Comparison of ENCODE assay signal across 9 cellular contexts in the genomic region with DNA sequence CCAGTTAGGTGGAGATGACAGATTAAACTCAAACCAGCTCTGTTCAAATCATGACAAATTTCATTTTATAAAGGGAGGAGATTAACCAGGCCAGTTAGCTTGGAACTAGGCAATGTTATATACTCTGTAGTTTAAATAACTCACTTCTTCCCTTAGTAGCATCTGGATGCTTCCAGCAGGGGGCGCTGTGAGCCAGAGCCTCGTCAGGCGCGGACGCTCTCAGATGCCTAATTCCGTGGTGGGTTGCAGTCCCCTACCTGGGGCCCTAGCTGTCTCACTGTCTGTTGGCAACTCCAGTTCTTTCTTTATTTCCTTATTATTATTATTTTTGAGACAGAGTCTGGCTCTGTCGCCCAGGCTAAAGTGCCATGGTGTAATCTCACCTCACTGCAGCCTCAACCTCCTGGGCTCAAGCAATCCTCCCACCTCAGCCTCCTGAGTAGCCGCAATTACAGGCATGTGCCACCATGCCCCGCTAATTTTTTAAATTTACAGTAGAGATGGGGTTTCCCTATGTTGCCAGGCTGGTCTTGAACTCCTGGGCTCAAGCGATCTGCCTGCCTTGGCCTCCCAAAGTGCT. TPM values are rescaled to one million over a fixed set of nuclear protein-coding genes. Genes with fewer than 3 reads are reported as not detected.
DNase-seq lines count a peak whose midpoint lies in the region; ATAC-seq, FAIRE-seq and TF ChIP-seq lines count a peak whose summit lies in the region.
"Had no signal": no experiment of that assay in that cellular context is flagged by ENCODE, and none has a peak within 500 bp of the region (broad histone marks: within the 10 kb centered on the region; RNA-seq: fewer than 3 reads in every experiment).

No MANE protein-coding gene starts in this region.

- peaks cover 12% of the 10 kb centered on the region for H3K27me3 ChIP-seq in AG04450 (ENCODE audit: control insufficient read depth, insufficient read depth, low read length)

- no peak overlapping the region for H3K27ac Mint-ChIP-seq in natural killer cell treated with Interleukin-12 subunit alpha and Interleukin-12 subunit beta and Interleukin-15 and Interleukin-18, amount 100 ng/mL, for 72 hours

- H3K27me3 Mint-ChIP-seq in natural killer cell treated with Interleukin-12 subunit alpha and Interleukin-12 subunit beta and Interleukin-15 and Interleukin-18, amount 100 ng/mL, for 72 hours, result peaks cover 7 to 16% of the 10 kb centered on the region in 2 donors

- no peaks in the 10 kb centered on the region for H3K9me3 ChIP-seq in AG04450 (ENCODE audit: control insufficient read depth, insufficient read depth, low read length)

- ATAC-seq in natural killer cell treated with Interleukin-12 subunit alpha and Interleukin-12 subunit beta and Interleukin-15 and Interleukin-18, amount 100 ng/mL, for 72 hours, result peak; percentile 51 to 64
- no peak for ATAC-seq in GM21515 (IDR thresholded peaks at IDR 0.05; ENCODE audit: unreplicated experiment)

- H3K4me1 Mint-ChIP-seq in natural killer cell treated with Interleukin-12 subunit alpha and Interleukin-12 subunit beta and Interleukin-15 and Interleukin-18, amount 100 ng/mL, for 72 hours (ENCODE audit: low read depth in 2 of 2), result peaks cover 0 to 3% of the 10 kb centered on the region in 2 donors

- no peak overlapping the region for H3K4me3 Mint-ChIP-seq in natural killer cell treated with Interleukin-12 subunit alpha and Interleukin-12 subunit beta and Interleukin-15 and Interleukin-18, amount 100 ng/mL, for 72 hours

- FAIRE-seq in GM18507 (lab: Jason Lieb, UNC), result peak; percentile 75

- TF ChIP-seq CTCF in AG04450 (IDR thresholded peaks at IDR 0.05; ENCODE audit: low read depth, low read length), result peak; percentile 86
- peak; percentile 90 for TF ChIP-seq CTCF in epithelial cell of proximal tubule (conservative IDR thresholded peaks at IDR 0.05; ENCODE audit: low read depth, low read length)

- no peaks in the 10 kb centered on the region for H3K9me3 Mint-ChIP-seq in natural killer cell treated with Interleukin-12 subunit alpha and Interleukin-12 subunit beta and Interleukin-15 and Interleukin-18, amount 100 ng/mL, for 72 hours

- H3K4me3 ChIP-seq in AG04450 (ENCODE audit: low read depth, low read length), result no peak overlapping the region
- no peak overlapping the region for H3K4me3 ChIP-seq in epithelial cell of proximal tubule (ENCODE audit: low read depth, low read length)
- H3K4me3 ChIP-seq: skin epidermis had no signal

- CTCF ChIA-PET in AG04450 (lab: Charles Lee), result interaction anchor here (0.5 to 4.1 kb wide), 42 partner anchors 9 to 519 kb away, joined by 3 to 86 read pairs (median 4); partner anchors contain the start of gene TAF1C

- H3K36me3 Mint-ChIP-seq in natural killer cell treated with Interleukin-12 subunit alpha and Interleukin-12 subunit beta and Interleukin-15 and Interleukin-18, amount 100 ng/mL, for 72 hours, result no peaks in the 10 kb centered on the region

- H3K27ac ChIP-seq in AG04450 (ENCODE audit: low read depth, low read length), result no peak overlapping the region
- H3K27ac ChIP-seq: skin epidermis had no signal

- POLR2A ChIA-PET in AG04450 (lab: Yijun Ruan, JAX), result no interaction called here

- DNase-seq in AG04450 (ENCODE audit: low read depth, low spot score), result no peak
- peak; percentile 28 for DNase-seq in GM18507 (ENCODE audit: extremely low spot score, insufficient read length, low read depth)
- peak; percentile 31 for DNase-seq in NCI-H82 treated with DMSO at 0.1 percent for 48 hours (lab: John Stamatoyannopoulos, UW; ENCODE audit: unreplicated experiment)
- peak; percentile 70 for DNase-seq in activated CD8-positive, alpha-beta memory T cell treated with anti-CD3 and anti-CD28 coated beads, Interleukin-2, amount 50 U/mL, for 4 hours
- no peak for DNase-seq in epithelial cell of proximal tubule (ENCODE audit: low read depth)
- no peak for DNase-seq in natural killer cell treated with Interleukin-12 subunit alpha and Interleukin-12 subunit beta and Interleukin-15 and Interleukin-18, amount 100 ng/mL, for 72 hours (ENCODE audit: low spot score)
- DNase-seq in stimulated activated naive CD4-positive, alpha-beta T cell (lab: John Stamatoyannopoulos, UW), result peak; percentile 4 to 71 (median 54)

RNA-seq across cellular contexts. Expression of gene WFDC1, which starts 17.3 kb away (rescaled TPM):
- 19.9 and 21.0 TPM in 2 replicates for polyA plus RNA-seq in AG04450 (2011; rRNA removed)
- polyA minus RNA-seq in AG04450 (2011; rRNA and poly(A)+ RNA removed), result 8.5 and 9.1 TPM in 2 replicates
- total RNA-seq in epithelial cell of proximal tubule, result not detected in 2 replicates
- total RNA-seq in natural killer cell treated with Interleukin-12 subunit alpha and Interleukin-12 subunit beta and Interleukin-15 and Interleukin-18, amount 100 ng/mL, for 72 hours, result not detected

RNA-seq across cellular contexts. Expression of gene KCNG4, which starts 37.5 kb away (rescaled TPM):
- not detected in 2 replicates for polyA plus RNA-seq in AG04450 (2011; rRNA removed)
- not detected in 2 replicates for polyA minus RNA-seq in AG04450 (2011; rRNA and poly(A)+ RNA removed)
- total RNA-seq in epithelial cell of proximal tubule, result not detected in 2 replicates
- total RNA-seq in natural killer cell treated with Interleukin-12 subunit alpha and Interleukin-12 subunit beta and Interleukin-15 and Interleukin-18, amount 100 ng/mL, for 72 hours, result not detected

Comparison
In these comparisons a context has a peak if more than half of its experiments do, and no peak if none do; other contexts are left out.
1. DNase-seq: peak in GM18507 (single experiment), NCI-H82 treated with DMSO at 0.1 percent for 48 hours (single experiment), activated CD8-positive, alpha-beta memory T cell treated with anti-CD3 and anti-CD28 coated beads, Interleukin-2, amount 50 U/mL, for 4 hours (single experiment) and stimulated activated naive CD4-positive, alpha-beta T cell (6 of 6); none in AG04450 (single experiment), epithelial cell of proximal tubule (single experiment) and natural killer cell treated with Interleukin-12 subunit alpha and Interleukin-12 subunit beta and Interleukin-15 and Interleukin-18, amount 100 ng/mL, for 72 hours (single experiment).